12 cellular contexts compared by ENCODE assay signal in genomic region chr12:47303207-47303606, GRCh38.
DNase-seq lines count a peak whose midpoint lies in the region; TF ChIP-seq lines count a peak whose summit lies in the region.
"Had no signal": no experiment of that assay in that cellular context is flagged by ENCODE, and none has a peak within 500 bp of the region (broad histone marks: within the 10 kb centered on the region; RNA-seq: fewer than 3 reads in every experiment).

No MANE protein-coding gene starts in this region.

- in situ Hi-C loops in astrocyte of the spinal cord (cut with HindIII; ENCODE audit: low sequenced_read_pairs): no loop called here

- no peaks in the 10 kb centered on the region for H3K27me3 Mint-ChIP-seq in activated CD4-positive, alpha-beta memory T cell treated with anti-CD3 and anti-CD28 coated beads for 36 hours
- no peaks in the 10 kb centered on the region for H3K27me3 Mint-ChIP-seq in activated CD4-positive, alpha-beta memory T cell treated with anti-CD3 and anti-CD28 coated beads, Interleukin-2, amount 10 ng/mL, durations not matched to agents 7 days and 5 days

- H3K4me3 ChIP-seq in Karpas-422 (ENCODE audit: low read length) (no peak overlapping the region), astrocyte of the spinal cord (ENCODE audit: low read depth, low read length) (no peak overlapping the region), osteoblast (ENCODE audit: insufficient read depth, low read length) (no peak overlapping the region)

- CTCF ChIA-PET in activated CD4-positive, alpha-beta memory T cell treated with anti-CD3 and anti-CD28 coated beads for 36 hours (lab: Charles Lee): interaction anchor here (0.6 to 2.7 kb wide), 5 partner anchors 62 to 1514 kb away, joined by 3 to 15 read pairs (median 4); no protein-coding TSS in a partner anchor
- CTCF ChIA-PET in activated CD4-positive, alpha-beta memory T cell treated with anti-CD3 and anti-CD28 coated beads, Interleukin-2, amount 10 ng/mL, durations not matched to agents 7 days and 5 days (lab: Charles Lee): interaction anchor here (1.2 kb wide), 1 partner anchor 70 kb away, joined by 3 read pairs; no protein-coding TSS in a partner anchor

- H3K4me1 ChIP-seq in Karpas-422 (ENCODE audit: low read length): peaks cover 31% of the 10 kb centered on the region
- H3K4me1 ChIP-seq in osteoblast (ENCODE audit: insufficient read depth, low read length): peaks cover 22% of the 10 kb centered on the region

- no peaks in the 10 kb centered on the region for H3K79me2 ChIP-seq in Karpas-422 (ENCODE audit: low read length)
- no peaks in the 10 kb centered on the region for H3K79me2 ChIP-seq in osteoblast (ENCODE audit: insufficient read depth, low read length)

- no peak for DNase-seq in activated CD4-positive, alpha-beta memory T cell treated with anti-CD3 and anti-CD28 coated beads for 36 hours
- DNase-seq in activated CD4-positive, alpha-beta memory T cell treated with anti-CD3 and anti-CD28 coated beads, Interleukin-2, amount 10 ng/mL, durations not matched to agents 7 days and 5 days: no peak
- DNase-seq in Karpas-422 (peak; percentile 39), astrocyte of the spinal cord (ENCODE audit: low read depth, low spot score) (peak; percentile 58), osteoblast (ENCODE audit: insufficient read length, low spot score, missing footprints) (peak; percentile 73), NCI-H226 (no peak), midbrain (lab: John Stamatoyannopoulos, UW) (no peak)
- DNase-seq in stimulated activated CD4-positive, alpha-beta T cell treated with anti-CD3 and anti-CD28 coated beads, Interleukin-4, amount 100 ng/mL, for 24 hours: no peak
- DNase-seq: left ventricle myocardium superior; retina; stimulated activated CD4-positive, alpha-beta T cell treated with anti-CD3 and anti-CD28 coated beads, Interleukin-4, amount 100 ng/mL, for 1 hour had no signal

- H3K4me3 Mint-ChIP-seq in activated CD4-positive, alpha-beta memory T cell treated with anti-CD3 and anti-CD28 coated beads for 36 hours: no peak overlapping the region
- no peak overlapping the region for H3K4me3 Mint-ChIP-seq in activated CD4-positive, alpha-beta memory T cell treated with anti-CD3 and anti-CD28 coated beads, Interleukin-2, amount 10 ng/mL, durations not matched to agents 7 days and 5 days
- H3K4me3 Mint-ChIP-seq: nephron had no signal

- H3K9me3 ChIP-seq in Karpas-422 (ENCODE audit: low read length): no peaks in the 10 kb centered on the region
- H3K9me3 ChIP-seq in osteoblast (ENCODE audit: low read depth, low read length): no peaks in the 10 kb centered on the region

- no peak overlapping the region for H3K4me2 ChIP-seq in Karpas-422 (ENCODE audit: low read depth, low read length, poor library complexity, severe bottlenecking)
- H3K4me2 ChIP-seq in osteoblast (ENCODE audit: insufficient read depth, low read length): no peak overlapping the region

- H3K27me3 ChIP-seq in Karpas-422 (ENCODE audit: low read length) (no peaks in the 10 kb centered on the region), osteoblast (ENCODE audit: insufficient read depth, low read length) (no peaks in the 10 kb centered on the region)

- no peaks in the 10 kb centered on the region for H3K9me2 ChIP-seq in Karpas-422 (replicated peaks; ENCODE audit: insufficient read depth, low read length)

- intact Hi-C loops in activated CD4-positive, alpha-beta memory T cell treated with anti-CD3 and anti-CD28 coated beads for 36 hours (cut with micrococcal nuclease): no loop called here

- H3K27ac Mint-ChIP-seq in activated CD4-positive, alpha-beta memory T cell treated with anti-CD3 and anti-CD28 coated beads for 36 hours: peak overlapping the region; percentile 91
- no peak overlapping the region for H3K27ac Mint-ChIP-seq in activated CD4-positive, alpha-beta memory T cell treated with anti-CD3 and anti-CD28 coated beads, Interleukin-2, amount 10 ng/mL, durations not matched to agents 7 days and 5 days
- H3K27ac Mint-ChIP-seq: nephron had no signal

- TF ChIP-seq CTCF in astrocyte of the spinal cord (IDR thresholded peaks at IDR 0.05; ENCODE audit: low read depth, low read length): no peak
- no peak for TF ChIP-seq CTCF in osteoblast (IDR thresholded peaks at IDR 0.05; ENCODE audit: extremely low read depth, low read depth, low read length)

- no peak overlapping the region for H3K9ac ChIP-seq in Karpas-422 (ENCODE audit: low read length)

- H3K9me3 Mint-ChIP-seq in activated CD4-positive, alpha-beta memory T cell treated with anti-CD3 and anti-CD28 coated beads for 36 hours: peaks cover 20% of the 10 kb centered on the region
- H3K9me3 Mint-ChIP-seq in activated CD4-positive, alpha-beta memory T cell treated with anti-CD3 and anti-CD28 coated beads, Interleukin-2, amount 10 ng/mL, durations not matched to agents 7 days and 5 days: peaks cover 21% of the 10 kb centered on the region
- H3K9me3 Mint-ChIP-seq: nephron had no signal

- H3K4me1 Mint-ChIP-seq in activated CD4-positive, alpha-beta memory T cell treated with anti-CD3 and anti-CD28 coated beads for 36 hours (ENCODE audit: low read depth): peaks cover 78% of the 10 kb centered on the region
- H3K4me1 Mint-ChIP-seq in activated CD4-positive, alpha-beta memory T cell treated with anti-CD3 and anti-CD28 coated beads, Interleukin-2, amount 10 ng/mL, durations not matched to agents 7 days and 5 days: peaks cover 55% of the 10 kb centered on the region
- H3K4me1 Mint-ChIP-seq: nephron had no signal

- peaks cover 40% of the 10 kb centered on the region for H3K36me3 Mint-ChIP-seq in activated CD4-positive, alpha-beta memory T cell treated with anti-CD3 and anti-CD28 coated beads for 36 hours
- H3K36me3 Mint-ChIP-seq in activated CD4-positive, alpha-beta memory T cell treated with anti-CD3 and anti-CD28 coated beads, Interleukin-2, amount 10 ng/mL, durations not matched to agents 7 days and 5 days (ENCODE audit: low read depth): peaks cover 21% of the 10 kb centered on the region

- H2AFZ ChIP-seq in Karpas-422 (ENCODE audit: low read length) (peak overlapping the region; percentile 12), osteoblast (ENCODE audit: low read length) (peak overlapping the region; percentile 60)

- H3K27ac ChIP-seq in Karpas-422 (ENCODE audit: low read length) (no peak overlapping the region), osteoblast (ENCODE audit: low read depth, low read length) (peak overlapping the region; percentile 76)

- POLR2A ChIA-PET in activated CD4-positive, alpha-beta memory T cell treated with anti-CD3 and anti-CD28 coated beads for 36 hours (lab: Charles Lee): interaction anchor here (1.1 to 1.6 kb wide), 3 partner anchors 53 to 89 kb away, joined by 4 to 6 read pairs (median 5); no protein-coding TSS in a partner anchor
- POLR2A ChIA-PET in activated CD4-positive, alpha-beta memory T cell treated with anti-CD3 and anti-CD28 coated beads, Interleukin-2, amount 10 ng/mL, durations not matched to agents 7 days and 5 days (lab: Charles Lee): interaction anchor here (1.6 kb wide), 1 partner anchor 21 kb away, joined by 5 read pairs; no protein-coding TSS in a partner anchor

- H3K36me3 ChIP-seq in Karpas-422 (ENCODE audit: insufficient read depth, low read length) (no peaks in the 10 kb centered on the region), osteoblast (ENCODE audit: insufficient read depth, low read length) (no peaks in the 10 kb centered on the region)

- H4K20me1 ChIP-seq in Karpas-422 (ENCODE audit: insufficient read depth, low read depth, low read length): no peaks in the 10 kb centered on the region
- no peaks in the 10 kb centered on the region for H4K20me1 ChIP-seq in osteoblast (ENCODE audit: insufficient read depth, low read length)

Comparison
In these comparisons a context has a peak if more than half of its experiments do, and no peak if none do; other contexts are left out.
1. DNase-seq: peak in Karpas-422 (single experiment), astrocyte of the spinal cord (single experiment) and osteoblast (single experiment); none in activated CD4-positive, alpha-beta memory T cell treated with anti-CD3 and anti-CD28 coated beads for 36 hours (single experiment), activated CD4-positive, alpha-beta memory T cell treated with anti-CD3 and anti-CD28 coated beads, Interleukin-2, amount 10 ng/mL, durations not matched to agents 7 days and 5 days (single experiment), NCI-H226 (single experiment), stimulated activated CD4-positive, alpha-beta T cell treated with anti-CD3 and anti-CD28 coated beads, Interleukin-4, amount 100 ng/mL, for 24 hours (single experiment) and midbrain (single experiment).